8 cellular contexts compared by ENCODE assay signal in genomic region chr22:42539236-42539771, GRCh38. TPM values are rescaled to one million over a fixed set of nuclear protein-coding genes. Genes with fewer than 3 reads are reported as not detected.
DNase-seq lines count a peak whose midpoint lies in the region; ATAC-seq, FAIRE-seq and TF ChIP-seq lines count a peak whose summit lies in the region.
"Not testable (repeated sequence)": the region's sequence is repeated elsewhere in the genome, so short reads cannot be mapped to it uniquely, and the experiment has no call there.

No MANE protein-coding gene starts in this region.

- not testable (repeated sequence) for TF ChIP-seq CTCF in RWPE2 (IDR thresholded peaks at IDR 0.05; ENCODE audit: poor library complexity, severe bottlenecking); fibroblast of lung (conservative IDR thresholded peaks at IDR 0.05 in 1 of 2, IDR thresholded peaks at IDR 0.05 in 1 of 2; ENCODE audit: low read depth in 1 of 2, low read length in 2 of 2); HepG2 (CRISPR knock-in tag; IDR thresholded peaks at IDR 0.05)

- H3K36me3 ChIP-seq in BLaER1 treated with 17β-estradiol and CSF1 and Interleukin-3, amounts not matched to agents 10 nM and 100 nM; RWPE2 (ENCODE audit: low read depth); fibroblast of lung (ENCODE audit: control insufficient read depth, insufficient read depth, low read length); HepG2 (replicated peaks in 1 of 2; ENCODE audit: control insufficient read depth in 1 of 2, insufficient read depth in 2 of 2, low read length in 2 of 2): not testable (repeated sequence)

- H3K9ac ChIP-seq in BLaER1 treated with 17β-estradiol and CSF1 and Interleukin-3, amounts not matched to agents 10 nM and 100 nM; fibroblast of lung (ENCODE audit: insufficient read depth, low read length); HepG2 (ENCODE audit: insufficient read depth, low read depth, low read length): not testable (repeated sequence)

- H3K27ac Mint-ChIP-seq in activated naive CD8-positive, alpha-beta T cell treated with anti-CD3 and anti-CD28 coated beads, Interleukin-2, amount 50 U/mL, for 24 hours; stimulated activated effector memory CD8-positive, alpha-beta T cell treated with anti-CD3 and anti-CD28 coated beads, Interleukin-12 subunit alpha, Interleukin-12 subunit beta, amount 100 ng/mL, for 72 hours: not testable (repeated sequence)

- H3K27me3 Mint-ChIP-seq in activated naive CD8-positive, alpha-beta T cell treated with anti-CD3 and anti-CD28 coated beads, Interleukin-2, amount 50 U/mL, for 24 hours, result not testable (repeated sequence)

- H3K4me3 ChIP-seq in BLaER1 treated with 17β-estradiol and CSF1 and Interleukin-3, amounts not matched to agents 10 nM and 100 nM; RWPE2 (ENCODE audit: severe bottlenecking); fibroblast of lung (replicated peaks in 1 of 4; ENCODE audit: control extremely low read depth in 1 of 4, insufficient read depth in 1 of 4, low read depth in 3 of 4, low read length in 4 of 4); HepG2 (replicated peaks in 1 of 3; ENCODE audit: insufficient read depth in 1 of 3, low read depth in 2 of 3, low read length in 3 of 3): not testable (repeated sequence)

- intact Hi-C loops in HepG2 (cut with micrococcal nuclease; ENCODE audit: unreplicated experiment), result not testable (repeated sequence)

- not testable (repeated sequence) for DNase-seq in RWPE2 (ENCODE audit: low spot score); activated naive CD8-positive, alpha-beta T cell treated with anti-CD3 and anti-CD28 coated beads, Interleukin-2, amount 50 U/mL, for 24 hours; HepG2 (ENCODE audit: low spot score); stimulated activated effector memory CD8-positive, alpha-beta T cell treated with anti-CD3 and anti-CD28 coated beads, Interleukin-12 subunit alpha, Interleukin-12 subunit beta, amount 100 ng/mL, for 72 hours (ENCODE audit: low spot score in 2 of 2)
- peak; percentile 31 to 60 for DNase-seq in fibroblast of lung (ENCODE audit: low read depth in 2 of 2)

- H3K36me3 Mint-ChIP-seq in activated naive CD8-positive, alpha-beta T cell treated with anti-CD3 and anti-CD28 coated beads, Interleukin-2, amount 50 U/mL, for 24 hours (ENCODE audit: low read depth); stimulated activated effector memory CD8-positive, alpha-beta T cell treated with anti-CD3 and anti-CD28 coated beads, Interleukin-12 subunit alpha, Interleukin-12 subunit beta, amount 100 ng/mL, for 72 hours: not testable (repeated sequence)

- H3K79me2 ChIP-seq in fibroblast of lung (ENCODE audit: control insufficient read depth, insufficient read depth, low read length); HepG2 (ENCODE audit: insufficient read depth, low read length): not testable (repeated sequence)

- not testable (repeated sequence) for H3K4me3 Mint-ChIP-seq in activated naive CD8-positive, alpha-beta T cell treated with anti-CD3 and anti-CD28 coated beads, Interleukin-2, amount 50 U/mL, for 24 hours; stimulated activated effector memory CD8-positive, alpha-beta T cell treated with anti-CD3 and anti-CD28 coated beads, Interleukin-12 subunit alpha, Interleukin-12 subunit beta, amount 100 ng/mL, for 72 hours

- H3K27ac ChIP-seq in BLaER1 treated with 17β-estradiol and CSF1 and Interleukin-3, amounts not matched to agents 10 nM and 100 nM, result peak overlapping the region in 4 of 11 experiments; percentile 26 to 68 (median 50); a peak in 6 of 22 replicates
- H3K27ac ChIP-seq in RWPE2 (ENCODE audit: poor library complexity, severe bottlenecking); HepG2 (ENCODE audit: extremely low read length, insufficient read depth, low read length): not testable (repeated sequence)
- peak overlapping the region; percentile 16 for H3K27ac ChIP-seq in fibroblast of lung (ENCODE audit: insufficient read depth, low read length)

- POLR2A ChIA-PET in HepG2 (lab: Yijun Ruan, JAX), result not testable (repeated sequence)

- H2AFZ ChIP-seq in fibroblast of lung (ENCODE audit: low read length); HepG2 (ENCODE audit: low read length): not testable (repeated sequence)

- CTCF ChIA-PET in HepG2 (lab: Yijun Ruan, JAX; ENCODE audit: low intra/inter-chr PET ratio, low total read pairs), result not testable (repeated sequence)

- ATAC-seq in GM19043 (IDR thresholded peaks at IDR 0.05; ENCODE audit: low read depth, unreplicated experiment), result peak; percentile 44
- ATAC-seq in HG03139 (IDR thresholded peaks at IDR 0.05; ENCODE audit: unreplicated experiment), result peak; percentile 46
- ATAC-seq in RWPE2 (ENCODE audit: low read depth), result peak; percentile 59; the same call in 1 of the 3 replicates
- ATAC-seq in activated naive CD8-positive, alpha-beta T cell treated with anti-CD3 and anti-CD28 coated beads, Interleukin-2, amount 50 U/mL, for 24 hours, result peak; percentile 50
- peak; percentile 66 for ATAC-seq in HepG2
- peak; percentile 82 for ATAC-seq in stimulated activated effector memory CD8-positive, alpha-beta T cell treated with anti-CD3 and anti-CD28 coated beads, Interleukin-12 subunit alpha, Interleukin-12 subunit beta, amount 100 ng/mL, for 72 hours

- not testable (repeated sequence) for FAIRE-seq in HepG2 (lab: Jason Lieb, UNC)

- peaks cover 0 to 16% (median 12%) of the 10 kb centered on the region in 11 experiments; a peak in 16 of 22 replicates for H3K27me3 ChIP-seq in BLaER1 treated with 17β-estradiol and CSF1 and Interleukin-3, amounts not matched to agents 10 nM and 100 nM
- H3K27me3 ChIP-seq in RWPE2 (ENCODE audit: insufficient read depth, poor library complexity, severe bottlenecking); fibroblast of lung (ENCODE audit: control insufficient read depth, insufficient read depth, low read length); HepG2 (ENCODE audit: control insufficient read depth in 1 of 2, insufficient read depth in 2 of 2, low read length in 2 of 2): not testable (repeated sequence)

- in situ Hi-C loops in HepG2 (cut with HindIII; ENCODE audit: extremely low pct_ligation_motif_present, low pct_unique_long_range_greater_than_20kb), result not testable (repeated sequence)

- not testable (repeated sequence) for TF ChIP-seq POLR2A in HepG2 (IDR thresholded peaks at IDR 0.05; ENCODE audit: insufficient read depth in 1 of 2, low read depth in 2 of 2, low read length in 2 of 2)

- peaks cover 12 to 41% (median 26%) of the 10 kb centered on the region in 10 experiments; a peak in 19 of 20 replicates for H3K4me1 ChIP-seq in BLaER1 treated with 17β-estradiol and CSF1 and Interleukin-3, amounts not matched to agents 10 nM and 100 nM
- H3K4me1 ChIP-seq in RWPE2 (ENCODE audit: insufficient read depth, poor library complexity, severe bottlenecking); fibroblast of lung (ENCODE audit: control insufficient read depth, extremely low read depth, insufficient read depth, low read length): not testable (repeated sequence)
- peaks cover 24% of the 10 kb centered on the region for H3K4me1 ChIP-seq in HepG2 (ENCODE audit: insufficient read depth, low read length)

- TF ChIP-seq EP300 in HepG2 (IDR thresholded peaks at IDR 0.05; ENCODE audit: low read depth in 2 of 2, low read length in 2 of 2); HepG2 (CRISPR knock-in tag; IDR thresholded peaks at IDR 0.05; ENCODE audit: borderline replicate concordance): not testable (repeated sequence)

- H3K9me3 ChIP-seq in BLaER1 treated with 17β-estradiol and CSF1 and Interleukin-3, amounts not matched to agents 10 nM and 100 nM (replicated peaks in 1 of 11); RWPE2 (ENCODE audit: severe bottlenecking); fibroblast of lung (ENCODE audit: control insufficient read depth, insufficient read depth, low read depth, low read length); HepG2 (ENCODE audit: low read length): not testable (repeated sequence)

- not testable (repeated sequence) for H3K9me3 Mint-ChIP-seq in activated naive CD8-positive, alpha-beta T cell treated with anti-CD3 and anti-CD28 coated beads, Interleukin-2, amount 50 U/mL, for 24 hours; stimulated activated effector memory CD8-positive, alpha-beta T cell treated with anti-CD3 and anti-CD28 coated beads, Interleukin-12 subunit alpha, Interleukin-12 subunit beta, amount 100 ng/mL, for 72 hours

- not testable (repeated sequence) for H4K20me1 ChIP-seq in BLaER1 treated with 17β-estradiol and CSF1 and Interleukin-3, amounts not matched to agents 10 nM and 100 nM; fibroblast of lung (ENCODE audit: control insufficient read depth, extremely low read depth, insufficient read depth, low read length); HepG2 (ENCODE audit: insufficient read depth, low read length)

- peak overlapping the region; percentile 26 to 58 (median 37); a peak in 16 of 22 replicates for H3K4me2 ChIP-seq in BLaER1 treated with 17β-estradiol and CSF1 and Interleukin-3, amounts not matched to agents 10 nM and 100 nM
- not testable (repeated sequence) for H3K4me2 ChIP-seq in fibroblast of lung (ENCODE audit: extremely low read depth, insufficient read depth, low read length); HepG2 (ENCODE audit: low read depth, low read length)

- not testable (repeated sequence) for TF ChIP-seq RAD21 in HepG2 (CRISPR knock-in tag; IDR thresholded peaks at IDR 0.05)

- no CpG with 5 or more reads among the region's 11 CpGs for WGBS in HepG2 (ENCODE audit: low lambda C conversion rate)

- BruUV-seq in HepG2 (replicated peaks; lab: Mats Ljungman, UMichigan), result not testable (repeated sequence)

- H3K4me1 Mint-ChIP-seq in activated naive CD8-positive, alpha-beta T cell treated with anti-CD3 and anti-CD28 coated beads, Interleukin-2, amount 50 U/mL, for 24 hours, result peaks cover 25% of the 10 kb centered on the region
- H3K4me1 Mint-ChIP-seq in stimulated activated effector memory CD8-positive, alpha-beta T cell treated with anti-CD3 and anti-CD28 coated beads, Interleukin-12 subunit alpha, Interleukin-12 subunit beta, amount 100 ng/mL, for 72 hours, result not testable (repeated sequence)

RNA-seq across cellular contexts. Expression of gene SERHL2, which starts 14.5 kb away (rescaled TPM):
- total RNA-seq in fibroblast of lung (3.3 and 4.6 TPM in 2 replicates), HepG2 (2016; rRNA removed; fragmentation: Illumina TruSeq; extraction: Trizol) (1.0 and 1.6 TPM in 2 replicates)
- polyA plus RNA-seq in fibroblast of lung (1.6 and 5.5 TPM in 2 replicates), HepG2 (2011; rRNA removed) (1.8 and 3.3 TPM in 2 replicates)
- 1.8 and 4.8 TPM in 2 replicates for polyA plus RNA-seq in fibroblast of lung (2012)
- polyA minus RNA-seq in fibroblast of lung (ENCODE audit: low replicate concordance), result not detected in 2 replicates
- total RNA-seq in HepG2 (2016; cell fraction: cytosol; rRNA removed; fragmentation: Illumina TruSeq; extraction: Trizol; ENCODE audit: low read depth), result 0.97 TPM in 1 of 2 replicates, not detected in the other
- total RNA-seq in HepG2 (2016; cell fraction: insoluble cytoplasmic fraction; rRNA removed; fragmentation: Illumina TruSeq; extraction: Trizol), result 1.1 and 1.5 TPM in 2 replicates
- total RNA-seq in HepG2 (2016; cell fraction: membrane; rRNA removed; fragmentation: Illumina TruSeq; extraction: Trizol), result 0.40 and 0.59 TPM in 2 replicates
- total RNA-seq in HepG2 (2016; cell fraction: nucleus; rRNA removed; fragmentation: Illumina TruSeq; extraction: Trizol), result 1.0 and 1.2 TPM in 2 replicates
- polyA plus RNA-seq in HepG2 (2011; cell fraction: cytosol; rRNA removed), result 1.6 and 1.9 TPM in 2 replicates
- 2.1 and 3.0 TPM in 2 replicates for polyA plus RNA-seq in HepG2 (2011; cell fraction: nucleus; rRNA removed)
- polyA plus RNA-seq in HepG2 (2012), result 1.1 and 1.9 TPM in 2 replicates
- 0.24 and 0.26 TPM in 2 replicates for polyA plus RNA-seq in HepG2 (2016; cell fraction: cytosol; fragmentation: Illumina TruSeq; extraction: Trizol; ENCODE audit: low read depth)
- polyA plus RNA-seq in HepG2 (2016; cell fraction: insoluble cytoplasmic fraction; fragmentation: Illumina TruSeq; extraction: Trizol; ENCODE audit: low read depth), result 2.1 and 2.3 TPM in 2 replicates
- polyA plus RNA-seq in HepG2 (2016; cell fraction: membrane; fragmentation: Illumina TruSeq; extraction: Trizol; ENCODE audit: low read depth), result 0.35 and 0.66 TPM in 2 replicates
- polyA plus RNA-seq in HepG2 (2016; cell fraction: nucleus; fragmentation: Illumina TruSeq; extraction: Trizol; ENCODE audit: insufficient read depth, low read depth), result 0.92 and 1.8 TPM in 2 replicates
- 0.44 TPM in 1 of 2 replicates, not detected in the other for polyA minus RNA-seq in HepG2 (2011; rRNA and poly(A)+ RNA removed; ENCODE audit: low replicate concordance)
- polyA minus RNA-seq in HepG2 (2011; cell fraction: cytosol; rRNA and poly(A)+ RNA removed), result not detected in 2 replicates
- polyA minus RNA-seq in HepG2 (2011; cell fraction: nucleus; rRNA and poly(A)+ RNA removed), result 0.99 and 1.3 TPM in 2 replicates

RNA-seq across cellular contexts. Expression of gene RRP7A, which starts 19.7 kb away (rescaled TPM):
- total RNA-seq in fibroblast of lung (19.5 and 21.3 TPM in 2 replicates), HepG2 (2016; rRNA removed; fragmentation: Illumina TruSeq; extraction: Trizol) (41.6 and 48.6 TPM in 2 replicates)
- polyA plus RNA-seq in fibroblast of lung (18.9 and 34.0 TPM in 2 replicates), HepG2 (2011; rRNA removed) (13.8 and 15.3 TPM in 2 replicates)
- polyA plus RNA-seq in fibroblast of lung (2012), result 37.5 and 58.3 TPM in 2 replicates
- 24.6 and 47.3 TPM in 2 replicates for polyA minus RNA-seq in fibroblast of lung (ENCODE audit: low replicate concordance)
- total RNA-seq in HepG2 (2016; cell fraction: cytosol; rRNA removed; fragmentation: Illumina TruSeq; extraction: Trizol; ENCODE audit: low read depth), result 6.9 and 8.5 TPM in 2 replicates
- total RNA-seq in HepG2 (2016; cell fraction: insoluble cytoplasmic fraction; rRNA removed; fragmentation: Illumina TruSeq; extraction: Trizol), result 45.2 and 47.7 TPM in 2 replicates
- total RNA-seq in HepG2 (2016; cell fraction: membrane; rRNA removed; fragmentation: Illumina TruSeq; extraction: Trizol), result 19.1 and 19.5 TPM in 2 replicates
- 21.2 and 24.0 TPM in 2 replicates for total RNA-seq in HepG2 (2016; cell fraction: nucleus; rRNA removed; fragmentation: Illumina TruSeq; extraction: Trizol)
- polyA plus RNA-seq in HepG2 (2011; cell fraction: cytosol; rRNA removed), result 11.4 and 15.1 TPM in 2 replicates
- polyA plus RNA-seq in HepG2 (2011; cell fraction: nucleus; rRNA removed), result 9.3 and 9.5 TPM in 2 replicates
- 12.1 and 13.0 TPM in 2 replicates for polyA plus RNA-seq in HepG2 (2012)
- polyA plus RNA-seq in HepG2 (2016; cell fraction: cytosol; fragmentation: Illumina TruSeq; extraction: Trizol; ENCODE audit: low read depth), result 6.2 and 6.7 TPM in 2 replicates
- 42.1 and 48.9 TPM in 2 replicates for polyA plus RNA-seq in HepG2 (2016; cell fraction: insoluble cytoplasmic fraction; fragmentation: Illumina TruSeq; extraction: Trizol; ENCODE audit: low read depth)
- 12.1 and 12.4 TPM in 2 replicates for polyA plus RNA-seq in HepG2 (2016; cell fraction: membrane; fragmentation: Illumina TruSeq; extraction: Trizol; ENCODE audit: low read depth)
- 46.5 and 46.7 TPM in 2 replicates for polyA plus RNA-seq in HepG2 (2016; cell fraction: nucleus; fragmentation: Illumina TruSeq; extraction: Trizol; ENCODE audit: insufficient read depth, low read depth)
- polyA minus RNA-seq in HepG2 (2011; rRNA and poly(A)+ RNA removed; ENCODE audit: low replicate concordance), result 15.8 and 23.5 TPM in 2 replicates
- polyA minus RNA-seq in HepG2 (2011; cell fraction: cytosol; rRNA and poly(A)+ RNA removed), result 6.8 and 7.3 TPM in 2 replicates
- 10.4 and 12.2 TPM in 2 replicates for polyA minus RNA-seq in HepG2 (2011; cell fraction: nucleus; rRNA and poly(A)+ RNA removed)
